In the genomic region with DNA sequence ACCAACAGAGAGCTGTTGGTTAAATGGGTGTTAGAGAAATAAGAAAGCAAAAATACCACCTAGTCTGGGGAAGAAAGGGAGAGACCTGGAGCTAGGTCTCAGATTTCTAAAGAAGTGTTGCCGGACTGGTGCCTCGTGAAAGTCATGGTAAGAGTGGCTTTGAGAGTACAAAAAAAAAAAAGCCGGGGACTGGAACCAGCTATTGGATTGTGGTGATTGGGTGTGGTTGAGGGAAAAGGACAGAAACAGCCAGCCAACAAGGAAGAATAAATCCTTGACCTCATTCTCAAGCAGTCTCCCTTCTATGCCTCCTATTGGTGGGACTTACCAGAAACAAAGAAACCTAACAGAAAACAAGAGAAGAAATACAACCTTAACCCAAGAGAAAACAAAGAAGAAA, we compare ENCODE assay signal across 27 cellular contexts.
DNase-seq lines count a peak whose midpoint lies in the region; ATAC-seq, FAIRE-seq and TF ChIP-seq lines count a peak whose summit lies in the region.
"Had no signal": no experiment of that assay in that cellular context is flagged by ENCODE, and none has a peak within 500 bp of the region (broad histone marks: within the 10 kb centered on the region; RNA-seq: fewer than 3 reads in every experiment).

No MANE protein-coding gene starts in this region.

- ATAC-seq in GM23338 (peak; percentile 52), GM18861 (IDR thresholded peaks at IDR 0.05; ENCODE audit: unreplicated experiment) (no peak)
- ATAC-seq: A549 had no signal

- no peaks in the 10 kb centered on the region for H4K20me1 ChIP-seq in GM23338 (replicated peaks; ENCODE audit: insufficient read depth)

- H3K36me3 Mint-ChIP-seq in GM23338 (ENCODE audit: low read depth) (no peaks in the 10 kb centered on the region), osteocyte (ENCODE audit: unreplicated experiment) (no peaks in the 10 kb centered on the region)

- H3K4me2 ChIP-seq in GM23338: no peak overlapping the region
- H3K4me2 ChIP-seq: A549, SK-N-SH had no signal

- H3K4me1 Mint-ChIP-seq in GM23338: peaks cover 17% of the 10 kb centered on the region
- H3K4me1 Mint-ChIP-seq in osteocyte (ENCODE audit: unreplicated experiment): peaks cover 5% of the 10 kb centered on the region

- no peaks in the 10 kb centered on the region for H3K27me3 ChIP-seq in GM23338 (ENCODE audit: insufficient read depth)
- H3K27me3 ChIP-seq: MG63 had no signal

- H2AFZ ChIP-seq in GM23338: 0 out of 2 replicates have a peak overlapping the region, but pooled peaks have one; percentile 5

- H3K27me3 Mint-ChIP-seq in GM23338 (ENCODE audit: insufficient read depth, low read depth, poor library complexity): no peaks in the 10 kb centered on the region
- no peaks in the 10 kb centered on the region for H3K27me3 Mint-ChIP-seq in osteocyte (ENCODE audit: unreplicated experiment)
- H3K27me3 Mint-ChIP-seq: CD4-positive, alpha-beta T cell had no signal

- H3K4me3 Mint-ChIP-seq in GM23338 (no peak overlapping the region), osteocyte (ENCODE audit: unreplicated experiment) (no peak overlapping the region)
- H3K4me3 Mint-ChIP-seq: CD4-positive, alpha-beta T cell had no signal

- DNase-seq in GM23338 (ENCODE audit: low spot score) (peak; percentile 10), iPS-NIHi11 (ENCODE audit: low spot score) (peak; percentile 15), osteocyte (ENCODE audit: extremely low spot score, unreplicated experiment) (no peak), pons (ENCODE audit: low spot score) (no peak)
- no peak for DNase-seq in activated naive CD4-positive, alpha-beta T cell treated with anti-CD3 and anti-CD28 coated beads, Interleukin-2, amount 50 U/mL, for 16 hours
- DNase-seq: Caco-2; CD4-positive, alpha-beta T cell; GF-D8; H7; IMR-90; Karpas-422; MG63; NCI-H1048; NCI-H1436; NCI-H2029; NCI-H2171 treated with DMSO at 0.1 percent for 48 hours; NCI-H446; NCI-H748 treated with DMSO at 0.1 percent for 48 hours; OCI-M1; RPMI8226; SHP77 treated with DMSO at 0.1 percent for 48 hours; SK-N-SH had no signal

- no peak for TF ChIP-seq CTCF in GM23338 (conservative IDR thresholded peaks at IDR 0.05; ENCODE audit: low read depth in 2 of 2)
- no peak for TF ChIP-seq CTCF in osteocyte (IDR thresholded peaks at IDR 0.05)

- no peaks in the 10 kb centered on the region for H3F3A ChIP-seq in GM23338 (replicated peaks; ENCODE audit: low read depth)

- no peaks in the 10 kb centered on the region for H3K36me3 ChIP-seq in GM23338 (ENCODE audit: insufficient read depth)
- H3K36me3 ChIP-seq: MG63 had no signal

- H3K27ac ChIP-seq in GM23338 (ENCODE audit: low read depth): no peak overlapping the region
- H3K27ac ChIP-seq: A549, HL-60 had no signal

- H3K4me3 ChIP-seq in GM23338: no peak overlapping the region
- H3K4me3 ChIP-seq: A549, MG63 had no signal

- no peaks in the 10 kb centered on the region for H3K9me2 ChIP-seq in GM23338 (ENCODE audit: insufficient read depth)
- H3K9me2 ChIP-seq: SK-N-SH had no signal

- H3K9me3 Mint-ChIP-seq in GM23338: no peaks in the 10 kb centered on the region
- no peaks in the 10 kb centered on the region for H3K9me3 Mint-ChIP-seq in osteocyte (ENCODE audit: unreplicated experiment)
- H3K9me3 Mint-ChIP-seq: CD4-positive, alpha-beta T cell had no signal

- peak; percentile 15 for FAIRE-seq in TTC549 (lab: Jason Lieb, UNC)
- FAIRE-seq: A549, GM19239 had no signal

- H3K4me1 ChIP-seq in GM23338 (ENCODE audit: insufficient read depth): peaks cover 23% of the 10 kb centered on the region
- H3K4me1 ChIP-seq: A549, Caco-2 had no signal

- no peaks in the 10 kb centered on the region for H3K79me2 ChIP-seq in GM23338 (replicated peaks; ENCODE audit: insufficient read depth)

- H3K27ac Mint-ChIP-seq in GM23338 (no peak overlapping the region; the same call in 1 of the 2 replicates), osteocyte (ENCODE audit: unreplicated experiment) (peak overlapping the region; percentile 1)
- H3K27ac Mint-ChIP-seq: CD4-positive, alpha-beta T cell had no signal

TF ChIP-seq in GM23338, 12 proteins besides CTCF, POLR2A, EP300 and RAD21 (continues in another document):
- TF ChIP-seq, protein P1, sequence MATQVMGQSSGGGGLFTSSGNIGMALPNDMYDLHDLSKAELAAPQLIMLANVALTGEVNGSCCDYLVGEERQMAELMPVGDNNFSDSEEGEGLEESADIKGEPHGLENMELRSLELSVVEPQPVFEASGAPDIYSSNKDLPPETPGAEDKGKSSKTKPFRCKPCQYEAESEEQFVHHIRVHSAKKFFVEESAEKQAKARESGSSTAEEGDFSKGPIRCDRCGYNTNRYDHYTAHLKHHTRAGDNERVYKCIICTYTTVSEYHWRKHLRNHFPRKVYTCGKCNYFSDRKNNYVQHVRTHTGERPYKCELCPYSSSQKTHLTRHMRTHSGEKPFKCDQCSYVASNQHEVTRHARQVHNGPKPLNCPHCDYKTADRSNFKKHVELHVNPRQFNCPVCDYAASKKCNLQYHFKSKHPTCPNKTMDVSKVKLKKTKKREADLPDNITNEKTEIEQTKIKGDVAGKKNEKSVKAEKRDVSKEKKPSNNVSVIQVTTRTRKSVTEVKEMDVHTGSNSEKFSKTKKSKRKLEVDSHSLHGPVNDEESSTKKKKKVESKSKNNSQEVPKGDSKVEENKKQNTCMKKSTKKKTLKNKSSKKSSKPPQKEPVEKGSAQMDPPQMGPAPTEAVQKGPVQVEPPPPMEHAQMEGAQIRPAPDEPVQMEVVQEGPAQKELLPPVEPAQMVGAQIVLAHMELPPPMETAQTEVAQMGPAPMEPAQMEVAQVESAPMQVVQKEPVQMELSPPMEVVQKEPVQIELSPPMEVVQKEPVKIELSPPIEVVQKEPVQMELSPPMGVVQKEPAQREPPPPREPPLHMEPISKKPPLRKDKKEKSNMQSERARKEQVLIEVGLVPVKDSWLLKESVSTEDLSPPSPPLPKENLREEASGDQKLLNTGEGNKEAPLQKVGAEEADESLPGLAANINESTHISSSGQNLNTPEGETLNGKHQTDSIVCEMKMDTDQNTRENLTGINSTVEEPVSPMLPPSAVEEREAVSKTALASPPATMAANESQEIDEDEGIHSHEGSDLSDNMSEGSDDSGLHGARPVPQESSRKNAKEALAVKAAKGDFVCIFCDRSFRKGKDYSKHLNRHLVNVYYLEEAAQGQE (IDR thresholded peaks at IDR 0.05; ENCODE audit: unreplicated experiment): no peak
- TF ChIP-seq EZH2phosphoT487 (IDR thresholded peaks at IDR 0.05; ENCODE audit: unreplicated experiment) (no peak), POLR2AphosphoS5 (IDR thresholded peaks at IDR 0.05; ENCODE audit: low read depth) (no peak), NANOG (IDR thresholded peaks at IDR 0.05; ENCODE audit: borderline replicate concordance) (no peak), ZNF331 (CRISPR knock-in tag; IDR thresholded peaks at IDR 0.05; ENCODE audit: low read depth) (no peak), CREB1 (CRISPR knock-in tag; IDR thresholded peaks at IDR 0.05; ENCODE audit: low read depth) (no peak), EZH2 (IDR thresholded peaks at IDR 0.05; ENCODE audit: low read depth, unreplicated experiment) (no peak), JUNB (IDR thresholded peaks at IDR 0.05; ENCODE audit: unreplicated experiment) (no peak), STAT1 (IDR thresholded peaks at IDR 0.05; ENCODE audit: unreplicated experiment) (no peak), ZNF114 (CRISPR knock-in tag; IDR thresholded peaks at IDR 0.05) (no peak)

Comparison
In these comparisons a context has a peak if more than half of its experiments do, and no peak if none do; other contexts are left out.
1. DNase-seq: peak in GM23338 (single experiment) and iPS-NIHi11 (single experiment); none in osteocyte (single experiment), pons (single experiment) and activated naive CD4-positive, alpha-beta T cell treated with anti-CD3 and anti-CD28 coated beads, Interleukin-2, amount 50 U/mL, for 16 hours (single experiment).